ENCODE assay signal across 20 cellular contexts in the genomic region with DNA sequence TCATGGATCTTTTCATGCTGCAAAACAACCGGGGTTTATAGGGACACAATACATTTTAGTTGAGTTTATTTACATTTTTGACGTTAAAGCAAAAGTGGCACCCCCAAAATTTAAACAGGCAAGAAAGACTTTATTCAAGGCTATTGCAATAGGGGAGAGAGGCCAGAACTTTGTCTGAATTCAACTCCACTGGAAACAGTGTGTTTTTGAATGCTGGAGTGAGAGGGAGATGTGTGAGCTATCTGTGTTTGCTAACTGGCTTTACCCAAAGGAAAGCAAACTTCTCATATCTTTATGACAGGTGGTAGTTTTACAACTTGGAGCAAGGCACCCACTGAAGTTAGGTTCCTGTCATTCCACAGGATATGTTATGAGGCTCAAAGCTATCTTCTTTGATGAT.
DNase-seq lines count a peak whose midpoint lies in the region; ATAC-seq and TF ChIP-seq lines count a peak whose summit lies in the region.
"Had no signal": no experiment of that assay in that cellular context is flagged by ENCODE, and none has a peak within 500 bp of the region (broad histone marks: within the 10 kb centered on the region; RNA-seq: fewer than 3 reads in every experiment).

No MANE protein-coding gene starts in this region.

- POLR2A ChIA-PET in HEK293 (lab: Yijun Ruan, JAX), result no interaction called here

- H3K4me3 Mint-ChIP-seq in brain, result no peak overlapping the region
- H3K4me3 Mint-ChIP-seq: CD4-positive, CD25-positive, alpha-beta regulatory T cell; CD8-positive, alpha-beta memory T cell had no signal

- no peak overlapping the region for H3K4me3 ChIP-seq in HEK293 (ENCODE audit: low read depth, low read length)
- no peak overlapping the region for H3K4me3 ChIP-seq in mucosa of descending colon
- no peak overlapping the region for H3K4me3 ChIP-seq in suprapubic skin
- H3K4me3 ChIP-seq: GM23248, HAP-1 had no signal

- no peaks in the 10 kb centered on the region for H3K9me3 ChIP-seq in HEK293 (ENCODE audit: control insufficient read depth, insufficient read depth, low read depth, low read length)
- H3K9me3 ChIP-seq in mucosa of descending colon, result no peaks in the 10 kb centered on the region
- no peaks in the 10 kb centered on the region for H3K9me3 ChIP-seq in suprapubic skin
- H3K9me3 ChIP-seq: BE2C, HAP-1 had no signal

- no peak for DNase-seq in mucosa of descending colon
- DNase-seq in suprapubic skin (ENCODE audit: low spot score in 2 of 2), result no peak
- DNase-seq in NCI-H345 (lab: John Stamatoyannopoulos, UW), result no peak
- DNase-seq in G401 (ENCODE audit: low spot score), result no peak
- no peak for DNase-seq in COLO668 (lab: John Stamatoyannopoulos, UW; ENCODE audit: unreplicated experiment)
- DNase-seq: ACHN; BE2C; CD4-positive, CD25-positive, alpha-beta regulatory T cell; CD8-positive, alpha-beta memory T cell; DMS153; DMS79; GF-D8; GM23248; IMR-90; KBM-7 had no signal

- H3K36me3 Mint-ChIP-seq in brain, result no peaks in the 10 kb centered on the region
- H3K36me3 Mint-ChIP-seq: CD4-positive, CD25-positive, alpha-beta regulatory T cell; CD8-positive, alpha-beta memory T cell had no signal

- H3K27me3 ChIP-seq in suprapubic skin, result no peaks in the 10 kb centered on the region
- H3K27me3 ChIP-seq: BE2C had no signal

- intact Hi-C loops in mucosa of descending colon (cut with DNase I, micrococcal nuclease), result loop anchor here (10.0 kb wide), 1 partner anchor 115 kb away; no protein-coding TSS in a partner anchor

- H3K27me3 Mint-ChIP-seq in brain, result no peaks in the 10 kb centered on the region

- no peak for TF ChIP-seq POLR2A in suprapubic skin (IDR thresholded peaks at IDR 0.05)

- CTCF ChIA-PET in HEK293 (lab: Yijun Ruan, JAX), result interaction anchor here (1.1 to 1.5 kb wide), 2 partner anchors 124 to 265 kb away, joined by 3 to 4 read pairs; no protein-coding TSS in a partner anchor

- 93% methylated on average over 2 of the region's 2 CpGs for WGBS in suprapubic skin

- peak overlapping the region in 3 of 5 experiments; percentile 25 to 91 (median 88) for H3K27ac Mint-ChIP-seq in brain
- H3K27ac Mint-ChIP-seq: CD4-positive, CD25-positive, alpha-beta regulatory T cell; CD8-positive, alpha-beta memory T cell had no signal

- H3K4me1 Mint-ChIP-seq in brain, result peaks cover 62% of the 10 kb centered on the region
- H3K4me1 Mint-ChIP-seq: CD4-positive, CD25-positive, alpha-beta regulatory T cell; CD8-positive, alpha-beta memory T cell had no signal

- H3K27ac ChIP-seq in HEK293 (ENCODE audit: extremely low read depth, low read depth, low read length) (no peak overlapping the region), suprapubic skin (peak overlapping the region; percentile 23)
- H3K27ac ChIP-seq: GM23248, HL-60 had no signal

- in situ Hi-C loops in G401 (cut with HindIII; ENCODE audit: low sequenced_read_pairs), result loop anchor here (10.0 kb wide), 1 partner anchor 265 kb away; no protein-coding TSS in a partner anchor

- no peak for TF ChIP-seq CTCF in HEK293 (tag by site-specific recombination; IDR thresholded peaks at IDR 0.05)
- TF ChIP-seq CTCF in brain (conservative IDR thresholded peaks at IDR 0.05), result no peak
- TF ChIP-seq CTCF in mucosa of descending colon (IDR thresholded peaks at IDR 0.05), result no peak
- no peak for TF ChIP-seq CTCF in suprapubic skin (IDR thresholded peaks at IDR 0.05)

- ATAC-seq in mucosa of descending colon, result peak; percentile 26
- ATAC-seq in GM18858 (IDR thresholded peaks at IDR 0.05; ENCODE audit: unreplicated experiment), result no peak

- no peaks in the 10 kb centered on the region for H3K36me3 ChIP-seq in HEK293 (ENCODE audit: control insufficient read depth in 2 of 2, insufficient read depth in 1 of 2, low read length in 2 of 2)
- H3K36me3 ChIP-seq in mucosa of descending colon (ENCODE audit: low read depth), result no peaks in the 10 kb centered on the region
- H3K36me3 ChIP-seq in suprapubic skin, result no peaks in the 10 kb centered on the region
- H3K36me3 ChIP-seq: BE2C, HAP-1 had no signal

- TF ChIP-seq EP300 in suprapubic skin (IDR thresholded peaks at IDR 0.05), result no peak

- peaks cover 0 to 7% (median 3%) of the 10 kb centered on the region in 5 experiments for H3K9me3 Mint-ChIP-seq in brain
- H3K9me3 Mint-ChIP-seq: CD4-positive, CD25-positive, alpha-beta regulatory T cell; CD8-positive, alpha-beta memory T cell had no signal

- H3K4me1 ChIP-seq in HEK293 (ENCODE audit: control insufficient read depth, insufficient read depth, low read length) (peaks cover 3% of the 10 kb centered on the region; the same call in 1 of the 2 replicates), mucosa of descending colon (ENCODE audit: low read depth) (peaks cover 12% of the 10 kb centered on the region), suprapubic skin (peaks cover 15% of the 10 kb centered on the region)

TF ChIP-seq in HEK293, 187 proteins besides CTCF, POLR2A, EP300 and RAD21:
- TF ChIP-seq ZNF146 (tag by site-specific recombination; IDR thresholded peaks at IDR 0.05) (no peak), SP7 (tag by site-specific recombination; IDR thresholded peaks at IDR 0.05) (no peak), SETDB1 (IDR thresholded peaks at IDR 0.05; ENCODE audit: insufficient read length, low read length) (peak; percentile 38), ZNF629 (tag by site-specific recombination; IDR thresholded peaks at IDR 0.05) (no peak), ZNF169 (tag by site-specific recombination; IDR thresholded peaks at IDR 0.05) (peak; percentile 90)
